ENCODE assay signal across 8 cellular contexts in genomic region chr19:4639531-4640246, GRCh38.
A peak's percentile ranks its signal among the peaks of the same experiment; 100 is the strongest.
DNase-seq lines count a peak whose midpoint lies in the region; ATAC-seq and TF ChIP-seq lines count a peak whose summit lies in the region.

No MANE protein-coding gene starts in this region.

- H3K9me3 Mint-ChIP-seq in dendritic cell treated with granulocyte-macrophage colony-stimulating factor and Interleukin-4, amounts not matched to agents 40 ng/mL and 50 ng/mL, for 4 days: no peaks in the 10 kb centered on the region

- H3K4me3 ChIP-seq in muscle layer of duodenum (ENCODE audit: low read depth in 1 of 2, low read length in 2 of 2): peak overlapping the region; percentile 79 to 83

- peaks cover 4 to 37% of the 10 kb centered on the region in 2 donors for H3K4me1 ChIP-seq in muscle layer of duodenum (ENCODE audit: control insufficient read depth in 1 of 2, insufficient read depth in 2 of 2, low read length in 2 of 2)

- DNase-seq in NCI-H69 (lab: John Stamatoyannopoulos, UW): peak; percentile 70
- no peak for DNase-seq in NCI-H1436 treated with DMSO at 0.1 percent for 48 hours (lab: John Stamatoyannopoulos, UW)
- DNase-seq in LoVo (ENCODE audit: low spot score): no peak
- no peak for DNase-seq in NCI-H2227 treated with DMSO at 0.1 percent for 48 hours (lab: John Stamatoyannopoulos, UW)

- no peak for TF ChIP-seq CTCF in C4-2B (conservative IDR thresholded peaks at IDR 0.05)

- H3K27me3 Mint-ChIP-seq in dendritic cell treated with granulocyte-macrophage colony-stimulating factor and Interleukin-4, amounts not matched to agents 40 ng/mL and 50 ng/mL, for 4 days: no peaks in the 10 kb centered on the region

- H3K27ac ChIP-seq in C4-2B (peak overlapping the region; percentile 14; the same call in 1 of the 2 replicates), muscle layer of duodenum (ENCODE audit: low read length) (peak overlapping the region; percentile 80)

- ATAC-seq in GM21515 (IDR thresholded peaks at IDR 0.05; ENCODE audit: unreplicated experiment): peak; percentile 13

- peaks cover 3% of the 10 kb centered on the region for H3K27me3 ChIP-seq in muscle layer of duodenum (ENCODE audit: low read depth, low read length)

- H3K36me3 Mint-ChIP-seq in dendritic cell treated with granulocyte-macrophage colony-stimulating factor and Interleukin-4, amounts not matched to agents 40 ng/mL and 50 ng/mL, for 4 days (ENCODE audit: low read depth): peaks cover 16% of the 10 kb centered on the region

- peaks cover 42% of the 10 kb centered on the region for H3K4me1 Mint-ChIP-seq in dendritic cell treated with granulocyte-macrophage colony-stimulating factor and Interleukin-4, amounts not matched to agents 40 ng/mL and 50 ng/mL, for 4 days (ENCODE audit: low read depth)

- H3K36me3 ChIP-seq in muscle layer of duodenum (ENCODE audit: control insufficient read depth in 1 of 2, insufficient read depth in 2 of 2, low read length in 2 of 2): no peaks in the 10 kb centered on the region

- no peaks in the 10 kb centered on the region for H3K9me3 ChIP-seq in muscle layer of duodenum (ENCODE audit: control insufficient read depth in 1 of 2, low read length in 2 of 2)

- intact Hi-C loops in dendritic cell treated with granulocyte-macrophage colony-stimulating factor and Interleukin-4, amounts not matched to agents 40 ng/mL and 50 ng/mL, for 4 days (cut with micrococcal nuclease): loop anchor here (2.0 kb wide), 1 partner anchor 27 kb away; no protein-coding TSS in a partner anchor

- H3K27ac Mint-ChIP-seq in dendritic cell treated with granulocyte-macrophage colony-stimulating factor and Interleukin-4, amounts not matched to agents 40 ng/mL and 50 ng/mL, for 4 days: peak overlapping the region; percentile 96

- H3K4me3 Mint-ChIP-seq in dendritic cell treated with granulocyte-macrophage colony-stimulating factor and Interleukin-4, amounts not matched to agents 40 ng/mL and 50 ng/mL, for 4 days: peak overlapping the region; percentile 99
